ENCODE assay signal across 1 cellular context in genomic region chr1:116377564-116378529, GRCh38.
TF ChIP-seq lines count a peak whose summit lies in the region.

No MANE protein-coding gene starts in this region.

TF ChIP-seq in HepG2, 621 proteins besides CTCF, POLR2A, EP300 and RAD21 (continued from another document and continues in another):
- TF ChIP-seq, protein P1, sequence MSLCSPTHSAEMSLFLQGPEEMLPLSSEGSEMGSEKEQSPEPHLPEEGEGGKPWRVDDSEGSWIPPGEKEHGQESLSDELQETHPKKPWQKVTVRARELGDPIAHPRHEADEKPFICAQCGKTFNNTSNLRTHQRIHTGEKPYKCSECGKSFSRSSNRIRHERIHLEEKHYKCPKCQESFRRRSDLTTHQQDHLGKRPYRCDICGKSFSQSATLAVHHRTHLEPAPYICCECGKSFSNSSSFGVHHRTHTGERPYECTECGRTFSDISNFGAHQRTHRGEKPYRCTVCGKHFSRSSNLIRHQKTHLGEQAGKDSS (CRISPR knock-in tag; IDR thresholded peaks at IDR 0.05; ENCODE audit: borderline replicate concordance, low read depth): no peak
- TF ChIP-seq IKZF5 (CRISPR knock-in tag; IDR thresholded peaks at IDR 0.05) (no peak), ZNF564 (CRISPR knock-in tag; IDR thresholded peaks at IDR 0.05) (no peak), ZNF276 (CRISPR knock-in tag; IDR thresholded peaks at IDR 0.05; ENCODE audit: low read depth) (no peak), NCOA2 (CRISPR knock-in tag; IDR thresholded peaks at IDR 0.05) (no peak), KDM4B (CRISPR knock-in tag; IDR thresholded peaks at IDR 0.05) (no peak), CREB3 (CRISPR knock-in tag; IDR thresholded peaks at IDR 0.05) (no peak), FOXP1 (IDR thresholded peaks at IDR 0.05) (no peak), FOXP1 (CRISPR knock-in tag; IDR thresholded peaks at IDR 0.05) (peak; percentile 52; the same call in 1 of the 2 replicates), STAT6 (CRISPR knock-in tag; IDR thresholded peaks at IDR 0.05; ENCODE audit: borderline replicate concordance) (no peak), CENPX (CRISPR knock-in tag; IDR thresholded peaks at IDR 0.05) (no peak), PAXIP1 (CRISPR knock-in tag; conservative IDR thresholded peaks at IDR 0.05) (0 out of 2 replicates have a peak, but pooled peaks have one; percentile 5), TBX3 (IDR thresholded peaks at IDR 0.05; ENCODE audit: borderline replicate concordance) (no peak), ASH2L (IDR thresholded peaks at IDR 0.05; ENCODE audit: insufficient read length, low read depth, low read length) (peak; percentile 33), POLR2AphosphoS2 (IDR thresholded peaks at IDR 0.05; ENCODE audit: low read depth, low read length) (peak; percentile 85; the same call in 1 of the 2 replicates), ZNF557 (CRISPR knock-in tag; IDR thresholded peaks at IDR 0.05) (no peak), SOX5 (CRISPR knock-in tag; IDR thresholded peaks at IDR 0.05; ENCODE audit: borderline replicate concordance) (peak; percentile 48; the same call in 1 of the 2 replicates), TCF7L2 (IDR thresholded peaks at IDR 0.05; ENCODE audit: low read depth, low read length) (no peak), TRIM24 (CRISPR knock-in tag; IDR thresholded peaks at IDR 0.05) (no peak), AGO1 (IDR thresholded peaks at IDR 0.05; ENCODE audit: low read depth, low read length, poor library complexity, severe bottlenecking) (no peak), HIC2 (CRISPR knock-in tag; IDR thresholded peaks at IDR 0.05; ENCODE audit: low read depth) (no peak), RFXANK (CRISPR knock-in tag; IDR thresholded peaks at IDR 0.05) (no peak), ZFY (CRISPR knock-in tag; IDR thresholded peaks at IDR 0.05) (no peak), MIER2 (CRISPR knock-in tag; IDR thresholded peaks at IDR 0.05) (no peak), CEBPG (CRISPR knock-in tag; IDR thresholded peaks at IDR 0.05) (peak; percentile 29), ZBTB7B (CRISPR knock-in tag; IDR thresholded peaks at IDR 0.05) (no peak), SETDB1 (CRISPR knock-in tag; IDR thresholded peaks at IDR 0.05; ENCODE audit: borderline replicate concordance) (no peak), ZNF225 (CRISPR knock-in tag; IDR thresholded peaks at IDR 0.05) (no peak), HOXA9 (CRISPR knock-in tag; IDR thresholded peaks at IDR 0.05; ENCODE audit: borderline replicate concordance) (no peak), ZNF562 (CRISPR knock-in tag; IDR thresholded peaks at IDR 0.05; ENCODE audit: borderline replicate concordance) (no peak), ZNF674 (CRISPR knock-in tag; IDR thresholded peaks at IDR 0.05; ENCODE audit: low read depth) (no peak), ZNF382 (CRISPR knock-in tag; IDR thresholded peaks at IDR 0.05; ENCODE audit: borderline replicate concordance) (no peak), ZNF180 (CRISPR knock-in tag; IDR thresholded peaks at IDR 0.05; ENCODE audit: borderline replicate concordance, low read depth) (no peak), GATAD2A (CRISPR knock-in tag; IDR thresholded peaks at IDR 0.05) (peak; percentile 73), FOXC1 (CRISPR knock-in tag; IDR thresholded peaks at IDR 0.05; ENCODE audit: borderline replicate concordance) (no peak)
- TF ChIP-seq, protein P2, sequence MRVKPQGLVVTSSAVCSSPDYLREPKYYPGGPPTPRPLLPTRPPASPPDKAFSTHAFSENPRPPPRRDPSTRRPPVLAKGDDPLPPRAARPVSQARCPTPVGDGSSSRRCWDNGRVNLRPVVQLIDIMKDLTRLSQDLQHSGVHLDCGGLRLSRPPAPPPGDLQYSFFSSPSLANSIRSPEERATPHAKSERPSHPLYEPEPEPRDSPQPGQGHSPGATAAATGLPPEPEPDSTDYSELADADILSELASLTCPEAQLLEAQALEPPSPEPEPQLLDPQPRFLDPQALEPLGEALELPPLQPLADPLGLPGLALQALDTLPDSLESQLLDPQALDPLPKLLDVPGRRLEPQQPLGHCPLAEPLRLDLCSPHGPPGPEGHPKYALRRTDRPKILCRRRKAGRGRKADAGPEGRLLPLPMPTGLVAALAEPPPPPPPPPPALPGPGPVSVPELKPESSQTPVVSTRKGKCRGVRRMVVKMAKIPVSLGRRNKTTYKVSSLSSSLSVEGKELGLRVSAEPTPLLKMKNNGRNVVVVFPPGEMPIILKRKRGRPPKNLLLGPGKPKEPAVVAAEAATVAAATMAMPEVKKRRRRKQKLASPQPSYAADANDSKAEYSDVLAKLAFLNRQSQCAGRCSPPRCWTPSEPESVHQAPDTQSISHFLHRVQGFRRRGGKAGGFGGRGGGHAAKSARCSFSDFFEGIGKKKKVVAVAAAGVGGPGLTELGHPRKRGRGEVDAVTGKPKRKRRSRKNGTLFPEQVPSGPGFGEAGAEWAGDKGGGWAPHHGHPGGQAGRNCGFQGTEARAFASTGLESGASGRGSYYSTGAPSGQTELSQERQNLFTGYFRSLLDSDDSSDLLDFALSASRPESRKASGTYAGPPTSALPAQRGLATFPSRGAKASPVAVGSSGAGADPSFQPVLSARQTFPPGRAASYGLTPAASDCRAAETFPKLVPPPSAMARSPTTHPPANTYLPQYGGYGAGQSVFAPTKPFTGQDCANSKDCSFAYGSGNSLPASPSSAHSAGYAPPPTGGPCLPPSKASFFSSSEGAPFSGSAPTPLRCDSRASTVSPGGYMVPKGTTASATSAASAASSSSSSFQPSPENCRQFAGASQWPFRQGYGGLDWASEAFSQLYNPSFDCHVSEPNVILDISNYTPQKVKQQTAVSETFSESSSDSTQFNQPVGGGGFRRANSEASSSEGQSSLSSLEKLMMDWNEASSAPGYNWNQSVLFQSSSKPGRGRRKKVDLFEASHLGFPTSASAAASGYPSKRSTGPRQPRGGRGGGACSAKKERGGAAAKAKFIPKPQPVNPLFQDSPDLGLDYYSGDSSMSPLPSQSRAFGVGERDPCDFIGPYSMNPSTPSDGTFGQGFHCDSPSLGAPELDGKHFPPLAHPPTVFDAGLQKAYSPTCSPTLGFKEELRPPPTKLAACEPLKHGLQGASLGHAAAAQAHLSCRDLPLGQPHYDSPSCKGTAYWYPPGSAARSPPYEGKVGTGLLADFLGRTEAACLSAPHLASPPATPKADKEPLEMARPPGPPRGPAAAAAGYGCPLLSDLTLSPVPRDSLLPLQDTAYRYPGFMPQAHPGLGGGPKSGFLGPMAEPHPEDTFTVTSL (CRISPR knock-in tag; IDR thresholded peaks at IDR 0.05; ENCODE audit: borderline replicate concordance): no peak
- TF ChIP-seq, protein P3, sequence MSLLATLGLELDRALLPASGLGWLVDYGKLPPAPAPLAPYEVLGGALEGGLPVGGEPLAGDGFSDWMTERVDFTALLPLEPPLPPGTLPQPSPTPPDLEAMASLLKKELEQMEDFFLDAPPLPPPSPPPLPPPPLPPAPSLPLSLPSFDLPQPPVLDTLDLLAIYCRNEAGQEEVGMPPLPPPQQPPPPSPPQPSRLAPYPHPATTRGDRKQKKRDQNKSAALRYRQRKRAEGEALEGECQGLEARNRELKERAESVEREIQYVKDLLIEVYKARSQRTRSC (CRISPR knock-in tag; IDR thresholded peaks at IDR 0.05; ENCODE audit: low read depth): no peak
